In the genomic region with DNA sequence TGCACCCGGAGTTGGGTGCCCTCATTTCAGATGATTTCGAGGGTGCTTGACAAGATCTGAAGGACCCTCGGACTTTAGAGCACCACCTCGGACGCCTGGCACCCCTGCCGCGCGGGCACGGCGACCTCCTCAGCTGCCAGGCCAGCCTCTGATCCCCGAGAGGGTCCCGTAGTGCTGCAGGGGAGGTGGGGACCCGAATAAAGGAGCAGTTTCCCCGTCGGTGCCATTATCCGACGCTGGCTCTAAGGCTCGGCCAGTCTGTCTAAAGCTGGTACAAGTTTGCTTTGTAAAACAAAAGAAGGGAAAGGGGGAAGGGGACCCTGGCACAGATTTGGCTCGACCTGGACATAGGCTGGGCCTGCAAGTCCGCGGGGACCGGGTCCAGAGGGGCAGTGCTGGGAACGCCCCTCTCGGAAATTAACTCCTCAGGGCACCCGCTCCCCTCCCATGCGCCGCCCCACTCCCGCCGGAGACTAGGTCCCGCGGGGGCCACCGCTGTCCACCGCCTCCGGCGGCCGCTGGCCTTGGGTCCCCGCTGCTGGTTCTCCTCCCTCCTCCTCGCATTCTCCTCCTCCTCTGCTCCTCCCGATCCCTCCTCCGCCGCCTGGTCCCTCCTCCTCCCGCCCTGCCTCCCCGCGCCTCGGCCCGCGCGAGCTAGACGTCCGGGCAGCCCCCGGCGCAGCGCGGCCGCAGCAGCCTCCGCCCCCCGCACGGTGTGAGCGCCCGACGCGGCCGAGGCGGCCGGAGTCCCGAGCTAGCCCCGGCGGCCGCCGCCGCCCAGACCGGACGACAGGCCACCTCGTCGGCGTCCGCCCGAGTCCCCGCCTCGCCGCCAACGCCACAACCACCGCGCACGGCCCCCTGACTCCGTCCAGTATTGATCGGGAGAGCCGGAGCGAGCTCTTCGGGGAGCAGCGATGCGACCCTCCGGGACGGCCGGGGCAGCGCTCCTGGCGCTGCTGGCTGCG, we compare ENCODE assay signal across 9 cellular contexts. TPM values are rescaled to one million over a fixed set of nuclear protein-coding genes. Genes with fewer than 3 reads are reported as not detected.
DNase-seq lines count a peak whose midpoint lies in the region; ATAC-seq and TF ChIP-seq lines count a peak whose summit lies in the region.
"Had no signal": no experiment of that assay in that cellular context is flagged by ENCODE, and none has a peak within 500 bp of the region (broad histone marks: within the 10 kb centered on the region; RNA-seq: fewer than 3 reads in every experiment).

A gene (plus strand): TSS at position 657 of the 968 bp plus-strand sequence. CDS start 261 bp downstream, at position 918.

- no peaks in the 10 kb centered on the region for H3K27me3 ChIP-seq in brain microvascular endothelial cell (replicated peaks)
- H3K27me3 ChIP-seq in iPS DF 6.9 (ENCODE audit: control insufficient read depth, insufficient read depth, low read length), result peaks cover 28% of the 10 kb centered on the region

- H3K4me3 ChIP-seq in brain microvascular endothelial cell (ENCODE audit: low read depth, low read length) (peak within 1 kb of the TSS; percentile 79), iPS DF 6.9 (ENCODE audit: low read length) (peak within 1 kb of the TSS; percentile 66; the same call in 1 of the 2 replicates)

- no peak for TF ChIP-seq CTCF in brain microvascular endothelial cell (IDR thresholded peaks at IDR 0.05; ENCODE audit: low read depth, low read length, missing control alignments)

- ATAC-seq in HG02798 (IDR thresholded peaks at IDR 0.05; ENCODE audit: poor library complexity, unreplicated experiment), result no peak

- no peaks in the 10 kb centered on the region for H3K9me3 ChIP-seq in iPS DF 6.9 (ENCODE audit: control insufficient read depth, insufficient read depth, low read length)

- H3K27ac ChIP-seq in brain microvascular endothelial cell (peak within 1 kb of the TSS; percentile 88), iPS DF 6.9 (ENCODE audit: low read length) (no peak within 1 kb of the TSS)
- H3K27ac ChIP-seq: KMS-11 had no signal

- no peak for TF ChIP-seq RAD21 in Ishikawa (IDR thresholded peaks at IDR 0.05; ENCODE audit: low read depth)

- 0 out of 2 replicates have a peak, but pooled peaks have one; percentile 0 for TF ChIP-seq EP300 in Ishikawa (IDR thresholded peaks at IDR 0.05; ENCODE audit: borderline replicate concordance)

- DNase-seq in DMS114 treated with DMSO at 0.1 percent for 48 hours (lab: John Stamatoyannopoulos, UW; ENCODE audit: unreplicated experiment), result peak; percentile 38
- DNase-seq in brain microvascular endothelial cell, result peak; percentile 75
- no peak for DNase-seq in iPS DF 6.9 (ENCODE audit: low read depth, low spot score)
- DNase-seq in renal cortical epithelial cell (ENCODE audit: low read depth), result peak; percentile 28
- no peak for DNase-seq in NCI-H446 (lab: John Stamatoyannopoulos, UW)
- no peak for DNase-seq in cerebellar nuclear complex (lab: John Stamatoyannopoulos, UW)

- in situ Hi-C loops in brain microvascular endothelial cell (cut with HindIII; ENCODE audit: low pct_ligation_motif_present, low sequenced_read_pairs), result no loop called here

- no CpG with 5 or more reads among the region's 98 CpGs for WGBS in iPS DF 6.9 (ENCODE audit: insufficient coverage, insufficient read length)

- H3K4me1 ChIP-seq in iPS DF 6.9 (ENCODE audit: control insufficient read depth, insufficient read depth, low read length), result peaks cover 2% of the 10 kb centered on the region; the same call in 1 of the 2 replicates

- H3K36me3 ChIP-seq in brain microvascular endothelial cell (replicated peaks) (peaks cover 3% of the 10 kb centered on the region), iPS DF 6.9 (ENCODE audit: control insufficient read depth, insufficient read depth, low read length) (no peaks in the 10 kb centered on the region)

TF ChIP-seq in Ishikawa, 13 proteins besides CTCF, POLR2A, EP300 and RAD21:
- no peak for TF ChIP-seq FOXM1 (IDR thresholded peaks at IDR 0.05; ENCODE audit: borderline replicate concordance, low read depth)
- peak; percentile 13; the same call in 1 of the 2 replicates for TF ChIP-seq TAF1 (IDR thresholded peaks at IDR 0.05; ENCODE audit: low read depth)
- peak; percentile 37; the same call in 1 of the 2 replicates for TF ChIP-seq ZBTB7A (IDR thresholded peaks at IDR 0.05; ENCODE audit: low read depth)

RNA-seq across cellular contexts. Expression of the gene that starts here (rescaled TPM):
- 50.2 and 97.1 TPM in 2 replicates for total RNA-seq in renal cortical epithelial cell

Comparison
In these comparisons a context has a peak if more than half of its experiments do, and no peak if none do; other contexts are left out.
1. DNase-seq: peak in DMS114 treated with DMSO at 0.1 percent for 48 hours (single experiment), brain microvascular endothelial cell (single experiment) and renal cortical epithelial cell (single experiment); none in iPS DF 6.9 (single experiment), NCI-H446 (0 of 2) and cerebellar nuclear complex (0 of 2).